Comparison of ENCODE assay signal across 8 cellular contexts in genomic region chr17:36705651-36706436, GRCh38.
DNase-seq lines count a peak whose midpoint lies in the region; ATAC-seq and TF ChIP-seq lines count a peak whose summit lies in the region.

No MANE protein-coding gene starts in this region.

- H3K27ac Mint-ChIP-seq in activated T-helper 1 cell treated with anti-CD3 and anti-CD28 coated beads, Interleukin-12 subunit alpha, Interleukin-12 subunit beta, Interleukin-2, Interleukin-4 antibody, amounts not matched to agents 30 ng/mL and 10 ng/mL and 1 ng/mL, durations not matched to agents 14 hours and 24 hours and 36 hours = no peak overlapping the region

- in situ Hi-C loops in KBM-7 (cut with MboI; ENCODE audit: low pct_unique_long_range_greater_than_20kb, low sequenced_read_pairs) = no loop called here

- no peaks in the 10 kb centered on the region for H3K36me3 ChIP-seq in OCI-LY7 (ENCODE audit: insufficient read depth, low read length)

- H3K4me3 ChIP-seq in OCI-LY7 (ENCODE audit: low read depth, low read length, poor library complexity, severe bottlenecking) = no peak overlapping the region

- peaks cover 42% of the 10 kb centered on the region for H3K27me3 Mint-ChIP-seq in activated T-helper 1 cell treated with anti-CD3 and anti-CD28 coated beads, Interleukin-12 subunit alpha, Interleukin-12 subunit beta, Interleukin-2, Interleukin-4 antibody, amounts not matched to agents 30 ng/mL and 10 ng/mL and 1 ng/mL, durations not matched to agents 14 hours and 24 hours and 36 hours (ENCODE audit: insufficient read depth)

- TF ChIP-seq CTCF in OCI-LY7 (conservative IDR thresholded peaks at IDR 0.05; ENCODE audit: low read length) = peak; percentile 86

- no peak overlapping the region for H2AFZ ChIP-seq in OCI-LY7 (ENCODE audit: low read length)

- intact Hi-C loops in OCI-LY7 (cut with micrococcal nuclease; ENCODE audit: unreplicated experiment) = loop anchor here (5.0 kb wide), 2 partner anchors 79 to 341 kb away; no protein-coding TSS in a partner anchor
- intact Hi-C loops in activated T-helper 1 cell treated with anti-CD3 and anti-CD28 coated beads, Interleukin-12 subunit alpha, Interleukin-12 subunit beta, Interleukin-2, Interleukin-4 antibody, amounts not matched to agents 30 ng/mL and 10 ng/mL and 1 ng/mL, durations not matched to agents 14 hours and 24 hours and 36 hours (cut with micrococcal nuclease) = loop anchor here (1.0 to 5.0 kb wide), 3 partner anchors 49 to 226 kb away; no protein-coding TSS in a partner anchor

- no peak overlapping the region for H3K4me3 Mint-ChIP-seq in activated T-helper 1 cell treated with anti-CD3 and anti-CD28 coated beads, Interleukin-12 subunit alpha, Interleukin-12 subunit beta, Interleukin-2, Interleukin-4 antibody, amounts not matched to agents 30 ng/mL and 10 ng/mL and 1 ng/mL, durations not matched to agents 14 hours and 24 hours and 36 hours

- no peak overlapping the region for H3K27ac ChIP-seq in OCI-LY7 (ENCODE audit: low read depth, low read length, poor library complexity, severe bottlenecking)

- H3K9me2 ChIP-seq in OCI-LY7 (ENCODE audit: insufficient read depth, low read length) = no peaks in the 10 kb centered on the region

- no peak for ATAC-seq in GM19467 (IDR thresholded peaks at IDR 0.05; ENCODE audit: unreplicated experiment)

- no peaks in the 10 kb centered on the region for H3K4me1 ChIP-seq in OCI-LY7 (ENCODE audit: insufficient read depth, low read length, poor library complexity, severe bottlenecking)

- H3K4me1 Mint-ChIP-seq in activated T-helper 1 cell treated with anti-CD3 and anti-CD28 coated beads, Interleukin-12 subunit alpha, Interleukin-12 subunit beta, Interleukin-2, Interleukin-4 antibody, amounts not matched to agents 30 ng/mL and 10 ng/mL and 1 ng/mL, durations not matched to agents 14 hours and 24 hours and 36 hours (ENCODE audit: low read depth) = no peaks in the 10 kb centered on the region

- DNase-seq in DMS153 (lab: John Stamatoyannopoulos, UW) (peak; percentile 32), KBM-7 (peak; percentile 68), OCI-LY7 (ENCODE audit: low spot score) (peak; percentile 40), germinal center (ENCODE audit: low spot score) (peak; percentile 63), ureter (ENCODE audit: low spot score) (no peak)
- DNase-seq in activated T-helper 1 cell treated with anti-CD3 and anti-CD28 coated beads, Interleukin-12 subunit alpha, Interleukin-12 subunit beta, Interleukin-2, Interleukin-4 antibody, amounts not matched to agents 30 ng/mL and 10 ng/mL and 1 ng/mL, durations not matched to agents 14 hours and 24 hours and 36 hours (ENCODE audit: low spot score) = peak; percentile 16
- DNase-seq in stimulated activated CD4-positive, alpha-beta T cell treated with anti-CD3 and anti-CD28 coated beads, Interleukin-15, amount 100 ng/mL, for 24 hours = peak; percentile 64

- POLR2A ChIA-PET in OCI-LY7 (lab: Charles Lee) = no interaction called here

- no peaks in the 10 kb centered on the region for H4K20me1 ChIP-seq in OCI-LY7 (ENCODE audit: insufficient read depth, low read length)

- no peaks in the 10 kb centered on the region for H3K9me3 ChIP-seq in OCI-LY7 (ENCODE audit: low read length)

- H3K4me2 ChIP-seq in OCI-LY7 (ENCODE audit: low read length) = no peak overlapping the region

- no peaks in the 10 kb centered on the region for H3K9me3 Mint-ChIP-seq in activated T-helper 1 cell treated with anti-CD3 and anti-CD28 coated beads, Interleukin-12 subunit alpha, Interleukin-12 subunit beta, Interleukin-2, Interleukin-4 antibody, amounts not matched to agents 30 ng/mL and 10 ng/mL and 1 ng/mL, durations not matched to agents 14 hours and 24 hours and 36 hours

- CTCF ChIA-PET in OCI-LY7 (lab: Charles Lee; ENCODE audit: unreplicated experiment) = interaction anchor here (0.5 to 0.8 kb wide), 2 partner anchors 49 to 203 kb away, joined by 4 read pairs; no protein-coding TSS in a partner anchor

- H3K36me3 Mint-ChIP-seq in activated T-helper 1 cell treated with anti-CD3 and anti-CD28 coated beads, Interleukin-12 subunit alpha, Interleukin-12 subunit beta, Interleukin-2, Interleukin-4 antibody, amounts not matched to agents 30 ng/mL and 10 ng/mL and 1 ng/mL, durations not matched to agents 14 hours and 24 hours and 36 hours (ENCODE audit: low read depth) = no peaks in the 10 kb centered on the region

- no peaks in the 10 kb centered on the region for H3K79me2 ChIP-seq in OCI-LY7 (ENCODE audit: insufficient read depth, low read depth, low read length)

- no TSS peak for BruUV-seq in OCI-LY7 (replicated peaks; lab: Mats Ljungman, UMichigan)
